ENCODE assay signal across 19 cellular contexts in the genomic region with DNA sequence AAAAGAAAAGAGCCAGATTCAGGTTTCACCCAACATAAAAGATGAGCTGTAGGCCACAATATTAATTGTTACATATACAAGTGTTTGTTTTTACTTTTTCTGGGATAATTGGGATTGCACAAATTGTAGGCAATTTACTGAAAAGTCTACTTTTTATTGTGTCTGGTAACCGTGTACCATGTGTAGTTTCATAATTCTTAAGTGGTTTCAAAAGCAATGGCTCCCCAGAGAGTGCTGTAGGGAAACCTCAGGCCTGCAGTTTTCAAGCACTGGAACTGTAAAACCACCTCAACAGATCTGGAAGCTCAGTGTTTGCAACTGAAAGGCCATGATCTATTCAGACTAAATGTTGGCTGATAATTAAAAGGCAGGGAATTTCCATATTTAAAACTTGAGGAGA. TPM values are rescaled to one million over a fixed set of nuclear protein-coding genes. Genes with fewer than 3 reads are reported as not detected.
DNase-seq lines count a peak whose midpoint lies in the region; ATAC-seq, FAIRE-seq and TF ChIP-seq lines count a peak whose summit lies in the region.
"Had no signal": no experiment of that assay in that cellular context is flagged by ENCODE, and none has a peak within 500 bp of the region (broad histone marks: within the 10 kb centered on the region; RNA-seq: fewer than 3 reads in every experiment).

No MANE protein-coding gene starts in this region.

- H3K9me3 ChIP-seq in endothelial cell of umbilical vein (replicated peaks; ENCODE audit: control insufficient read depth, insufficient read depth, low read length), result no peaks in the 10 kb centered on the region
- H3K9me3 ChIP-seq: adrenal gland had no signal

- peak; percentile 25 for DNase-seq in GM03348 (ENCODE audit: low spot score)
- no peak for DNase-seq in endothelial cell of umbilical vein (ENCODE audit: low read depth, low spot score)
- DNase-seq in COLO668 (lab: John Stamatoyannopoulos, UW; ENCODE audit: unreplicated experiment), result no peak
- DNase-seq in stimulated activated naive B cell treated with anti-CD40 and anti-IgM and Interleukin-4, amounts not matched to agents 10 μg/mL and 1 μg/mL and 100 μg/mL, for 72 hours, result no peak
- no peak for DNase-seq in NCI-H146 (lab: John Stamatoyannopoulos, UW)
- DNase-seq: activated CD4-positive, CD25-positive, alpha-beta regulatory T cell; adrenal gland; caudate nucleus; GDM1; Karpas-422; left cardiac atrium; NCI-H1694; NCI-H510A; OCI-M1; T-helper 2 cell had no signal

- no peak overlapping the region for H3K4me2 ChIP-seq in endothelial cell of umbilical vein (ENCODE audit: insufficient read depth, low read length)

- H3K4me3 ChIP-seq in endothelial cell of umbilical vein (replicated peaks in 1 of 3; ENCODE audit: insufficient read depth in 1 of 3, low read depth in 1 of 3, low read length in 3 of 3), result no peak overlapping the region
- H3K4me3 ChIP-seq: adrenal gland, right atrium auricular region had no signal

- dilution Hi-C loops in endothelial cell of umbilical vein (cut with MboI; ENCODE audit: extremely low pct_ligation_motif_present, low sequenced_read_pairs), result no loop called here

- peaks cover 3 to 10% of the 10 kb centered on the region in 2 donors for H3K9me3 Mint-ChIP-seq in stimulated activated naive B cell treated with anti-CD40 and anti-IgM and Interleukin-4, amounts not matched to agents 10 μg/mL and 1 μg/mL and 100 μg/mL, for 72 hours

- intact Hi-C loops in endothelial cell of umbilical vein (cut with micrococcal nuclease), result no loop called here

- H3K36me3 Mint-ChIP-seq in stimulated activated naive B cell treated with anti-CD40 and anti-IgM and Interleukin-4, amounts not matched to agents 10 μg/mL and 1 μg/mL and 100 μg/mL, for 72 hours, result no peaks in the 10 kb centered on the region

- peaks cover 0 to 4% of the 10 kb centered on the region in 2 experiments for H3K27me3 ChIP-seq in endothelial cell of umbilical vein (ENCODE audit: control insufficient read depth in 2 of 2, insufficient read depth in 2 of 2, low read length in 2 of 2)
- H3K27me3 ChIP-seq: adrenal gland, right atrium auricular region had no signal

- no peaks in the 10 kb centered on the region for H3K4me1 Mint-ChIP-seq in stimulated activated naive B cell treated with anti-CD40 and anti-IgM and Interleukin-4, amounts not matched to agents 10 μg/mL and 1 μg/mL and 100 μg/mL, for 72 hours

- no peak overlapping the region for H3K4me3 Mint-ChIP-seq in stimulated activated naive B cell treated with anti-CD40 and anti-IgM and Interleukin-4, amounts not matched to agents 10 μg/mL and 1 μg/mL and 100 μg/mL, for 72 hours

- H3K79me2 ChIP-seq in endothelial cell of umbilical vein (ENCODE audit: control insufficient read depth, insufficient read depth, low read length), result no peaks in the 10 kb centered on the region

- H4K20me1 ChIP-seq in endothelial cell of umbilical vein (replicated peaks; ENCODE audit: control insufficient read depth, extremely low read depth, insufficient read depth, low read length), result no peaks in the 10 kb centered on the region

- no peak overlapping the region for H2AFZ ChIP-seq in endothelial cell of umbilical vein (ENCODE audit: low read depth, low read length)

- ATAC-seq in GM21360 (IDR thresholded peaks at IDR 0.05; ENCODE audit: unreplicated experiment) (peak; percentile 64), HG03342 (IDR thresholded peaks at IDR 0.05; ENCODE audit: unreplicated experiment) (peak; percentile 67), HG02970 (IDR thresholded peaks at IDR 0.05; ENCODE audit: low FRiP score, unreplicated experiment) (no peak)
- ATAC-seq in stimulated activated naive B cell treated with anti-CD40 and anti-IgM and Interleukin-4, amounts not matched to agents 10 μg/mL and 1 μg/mL and 100 μg/mL, for 72 hours (replicated peaks), result no peak
- ATAC-seq: left cardiac atrium had no signal

- POLR2A ChIA-PET in endothelial cell of umbilical vein (lab: Charles Lee), result no interaction called here

- H3K9ac ChIP-seq in endothelial cell of umbilical vein (replicated peaks; ENCODE audit: extremely low read depth, insufficient read depth, low read length), result no peak overlapping the region

- no peak for TF ChIP-seq CTCF in endothelial cell of umbilical vein (IDR thresholded peaks at IDR 0.05; ENCODE audit: extremely low read depth in 1 of 2, insufficient read depth in 1 of 2, low read depth in 1 of 2, low read length in 2 of 2)

- FAIRE-seq in endothelial cell of umbilical vein (lab: Jason Lieb, UNC), result peak; percentile 47

- H3K9me1 ChIP-seq in endothelial cell of umbilical vein (replicated peaks; ENCODE audit: control insufficient read depth, extremely low read depth, insufficient read depth, low read length), result no peaks in the 10 kb centered on the region

- no peak overlapping the region for H3K27ac ChIP-seq in endothelial cell of umbilical vein (ENCODE audit: insufficient read depth, low read depth, low read length)
- H3K27ac ChIP-seq: adrenal gland, right atrium auricular region had no signal

- H3K27me3 Mint-ChIP-seq in stimulated activated naive B cell treated with anti-CD40 and anti-IgM and Interleukin-4, amounts not matched to agents 10 μg/mL and 1 μg/mL and 100 μg/mL, for 72 hours, result peaks cover 21 to 30% of the 10 kb centered on the region in 2 donors

- CTCF ChIA-PET in endothelial cell of umbilical vein (lab: Charles Lee), result interaction anchor here (0.7 to 3.4 kb wide), 5 partner anchors 8 to 349 kb away, joined by 3 to 10 read pairs (median 5); no protein-coding TSS in a partner anchor

- no peak for TF ChIP-seq POLR2A in endothelial cell of umbilical vein (IDR thresholded peaks at IDR 0.05; ENCODE audit: low read depth, low read length)

- no peaks in the 10 kb centered on the region for H3K4me1 ChIP-seq in endothelial cell of umbilical vein (ENCODE audit: control insufficient read depth, extremely low read depth, insufficient read depth, low read length)
- H3K4me1 ChIP-seq: adrenal gland, right atrium auricular region had no signal

- no peak overlapping the region for H3K27ac Mint-ChIP-seq in stimulated activated naive B cell treated with anti-CD40 and anti-IgM and Interleukin-4, amounts not matched to agents 10 μg/mL and 1 μg/mL and 100 μg/mL, for 72 hours

- no peaks in the 10 kb centered on the region for H3K36me3 ChIP-seq in endothelial cell of umbilical vein (ENCODE audit: control insufficient read depth in 2 of 2, extremely low read depth in 1 of 2, insufficient read depth in 2 of 2, low read length in 2 of 2)
- H3K36me3 ChIP-seq: adrenal gland, right atrium auricular region had no signal

- no TSS peak for BruUV-seq in endothelial cell of umbilical vein (replicated peaks; lab: Mats Ljungman, UMichigan)

TF ChIP-seq in endothelial cell of umbilical vein, 7 proteins besides CTCF, POLR2A, EP300 and RAD21:
- no peak for TF ChIP-seq MYC (IDR thresholded peaks at IDR 0.05; ENCODE audit: low read depth, low read length)
- no peak for TF ChIP-seq EZH2 (IDR thresholded peaks at IDR 0.05; ENCODE audit: borderline replicate concordance, low read depth, low read length, severe bottlenecking)
- TF ChIP-seq JUN (IDR thresholded peaks at IDR 0.05; ENCODE audit: borderline replicate concordance, insufficient read depth, insufficient read length, low read depth), result no peak
- TF ChIP-seq GATA2 (IDR thresholded peaks at IDR 0.05; ENCODE audit: insufficient read depth, insufficient read length, low read depth, low read length), result no peak
- TF ChIP-seq, protein P1, sequence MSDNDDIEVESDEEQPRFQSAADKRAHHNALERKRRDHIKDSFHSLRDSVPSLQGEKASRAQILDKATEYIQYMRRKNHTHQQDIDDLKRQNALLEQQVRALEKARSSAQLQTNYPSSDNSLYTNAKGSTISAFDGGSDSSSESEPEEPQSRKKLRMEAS (IDR thresholded peaks at IDR 0.05; ENCODE audit: insufficient read depth, insufficient read length), result no peak
- no peak for TF ChIP-seq POLR2AphosphoS5 (IDR thresholded peaks at IDR 0.05; ENCODE audit: insufficient read depth, low read depth, low read length)
- no peak for TF ChIP-seq FOS (IDR thresholded peaks at IDR 0.05; ENCODE audit: borderline replicate concordance, insufficient read depth, low read length)
TF ChIP-seq in endothelial cell of umbilical vein: peak in this region for 0.

RNA-seq across cellular contexts. Expression of gene MMAA, which starts 53.9 kb away (rescaled TPM):
- total RNA-seq in endothelial cell of umbilical vein, result 5.1 and 5.6 TPM in 2 replicates
- polyA plus RNA-seq in endothelial cell of umbilical vein, result 1.3 and 2.2 TPM in 2 replicates
- polyA plus RNA-seq in endothelial cell of umbilical vein (2011; cell fraction: cytosol; rRNA removed), result 3.1 and 3.2 TPM in 2 replicates
- polyA plus RNA-seq in endothelial cell of umbilical vein (2011; cell fraction: nucleus; rRNA removed), result 2.8 and 3.8 TPM in 2 replicates
- polyA plus RNA-seq in endothelial cell of umbilical vein (2012), result 5.1 and 7.3 TPM in 2 replicates
- 3.7 and 4.1 TPM in 2 replicates for polyA minus RNA-seq in endothelial cell of umbilical vein
- polyA minus RNA-seq in endothelial cell of umbilical vein (2011; cell fraction: cytosol; rRNA and poly(A)+ RNA removed), result not detected
- 2.5 and 3.5 TPM in 2 replicates for polyA minus RNA-seq in endothelial cell of umbilical vein (2011; cell fraction: nucleus; rRNA and poly(A)+ RNA removed)

Comparison
In these comparisons a context has a peak if more than half of its experiments do, and no peak if none do; other contexts are left out.
1. ATAC-seq: peak in GM21360 (single experiment) and HG03342 (single experiment); none in stimulated activated naive B cell treated with anti-CD40 and anti-IgM and Interleukin-4, amounts not matched to agents 10 μg/mL and 1 μg/mL and 100 μg/mL, for 72 hours (0 of 2) and HG02970 (single experiment).